In the genomic region with DNA sequence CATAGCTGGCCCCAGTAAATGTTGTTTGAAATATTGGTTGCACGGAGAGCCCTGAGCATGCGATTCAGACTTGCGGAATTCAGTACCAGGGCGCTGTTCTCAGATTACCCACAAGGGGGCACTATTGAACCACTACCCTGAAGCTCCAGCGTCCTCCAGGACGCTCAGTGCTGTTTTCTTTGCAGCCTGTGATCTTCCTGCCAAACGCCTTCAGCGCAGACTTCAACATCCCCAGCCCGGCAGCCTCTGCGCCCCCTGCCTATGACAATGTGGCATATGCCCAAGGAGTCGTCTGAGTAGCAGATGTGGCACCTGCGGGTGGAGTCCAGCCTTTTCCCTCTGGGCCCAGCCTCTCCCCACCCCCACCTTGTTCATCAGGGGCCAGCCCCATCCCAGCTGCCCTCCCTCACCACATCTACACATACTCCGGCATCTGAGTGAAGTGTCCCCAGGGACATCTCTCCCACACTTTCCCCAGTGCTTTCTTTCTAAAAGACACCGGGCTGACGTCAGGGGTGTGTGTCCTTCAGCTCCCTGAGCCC, we compare ENCODE assay signal across 1 cellular context.
TF ChIP-seq lines count a peak whose summit lies in the region.

No MANE protein-coding gene starts in this region.

TF ChIP-seq in H1, 55 proteins besides CTCF, POLR2A, EP300 and RAD21:
- TF ChIP-seq ZNF274 (IDR thresholded peaks at IDR 0.05; ENCODE audit: borderline replicate concordance, extremely low read depth, low read length) (no peak), GTF2F1 (IDR thresholded peaks at IDR 0.05; ENCODE audit: borderline replicate concordance, low read depth, low read length) (no peak), JUND (IDR thresholded peaks at IDR 0.05; ENCODE audit: low read length) (no peak), SIN3A (conservative IDR thresholded peaks at IDR 0.05 in 1 of 2, IDR thresholded peaks at IDR 0.05 in 1 of 2; ENCODE audit: low read depth in 1 of 2, low read length in 2 of 2) (0 out of 4 replicates have a peak, but pooled peaks of 1 of the 2 experiments have one; percentile 52), TBP (IDR thresholded peaks at IDR 0.05; ENCODE audit: low read depth, low read length) (0 out of 2 replicates have a peak, but pooled peaks have one; percentile 29), CBX5 (IDR thresholded peaks at IDR 0.05; ENCODE audit: low read depth, low read length) (no peak), YY1 (IDR thresholded peaks at IDR 0.05; ENCODE audit: low read depth, low read length) (peak; percentile 38; the same call in 1 of the 2 replicates), SUZ12 (IDR thresholded peaks at IDR 0.05; ENCODE audit: low read length) (no peak), BRCA1 (IDR thresholded peaks at IDR 0.05; ENCODE audit: low read depth, low read length) (no peak), HDAC2 (IDR thresholded peaks at IDR 0.05; ENCODE audit: borderline replicate concordance in 1 of 2, low read depth in 2 of 2, low read length in 2 of 2) (no peak), TAF7 (optimal IDR thresholded peaks at IDR 0.05; ENCODE audit: borderline replicate concordance, low read depth, low read length) (no peak), TEAD4 (IDR thresholded peaks at IDR 0.05; ENCODE audit: low read depth, low read length) (peak; percentile 71; the same call in 1 of the 2 replicates)
- TF ChIP-seq, protein P1, sequence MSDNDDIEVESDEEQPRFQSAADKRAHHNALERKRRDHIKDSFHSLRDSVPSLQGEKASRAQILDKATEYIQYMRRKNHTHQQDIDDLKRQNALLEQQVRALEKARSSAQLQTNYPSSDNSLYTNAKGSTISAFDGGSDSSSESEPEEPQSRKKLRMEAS (IDR thresholded peaks at IDR 0.05), result peak; percentile 59
- TF ChIP-seq, protein P2, sequence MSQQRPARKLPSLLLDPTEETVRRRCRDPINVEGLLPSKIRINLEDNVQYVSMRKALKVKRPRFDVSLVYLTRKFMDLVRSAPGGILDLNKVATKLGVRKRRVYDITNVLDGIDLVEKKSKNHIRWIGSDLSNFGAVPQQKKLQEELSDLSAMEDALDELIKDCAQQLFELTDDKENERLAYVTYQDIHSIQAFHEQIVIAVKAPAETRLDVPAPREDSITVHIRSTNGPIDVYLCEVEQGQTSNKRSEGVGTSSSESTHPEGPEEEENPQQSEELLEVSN (IDR thresholded peaks at IDR 0.05), result 0 out of 2 replicates have a peak, but pooled peaks have one; percentile 14
TF ChIP-seq in H1: peak in this region for 6.
